ENCODE assay signal across 1 cellular context in genomic region chr7:41705109-41705871, GRCh38.
TF ChIP-seq lines count a peak whose summit lies in the region.

No MANE protein-coding gene starts in this region.

TF ChIP-seq in H1, 55 proteins besides CTCF, POLR2A, EP300 and RAD21:
- TF ChIP-seq KDM1A (IDR thresholded peaks at IDR 0.05; ENCODE audit: borderline replicate concordance, low read length) (no peak), SAP30 (IDR thresholded peaks at IDR 0.05; ENCODE audit: insufficient read depth, insufficient replicate concordance, low read length) (no peak), ASH2L (IDR thresholded peaks at IDR 0.05; ENCODE audit: low read length) (peak; percentile 67), TEAD4 (IDR thresholded peaks at IDR 0.05; ENCODE audit: low read depth, low read length) (peak; percentile 43; the same call in 1 of the 2 replicates), CREB1 (IDR thresholded peaks at IDR 0.05) (no peak), BRCA1 (IDR thresholded peaks at IDR 0.05; ENCODE audit: low read depth, low read length) (no peak), YY1 (IDR thresholded peaks at IDR 0.05; ENCODE audit: low read depth, low read length) (peak; percentile 65), SIRT6 (IDR thresholded peaks at IDR 0.05; ENCODE audit: low read length) (no peak), MAX (IDR thresholded peaks at IDR 0.05) (peak; percentile 48), CHD1 (IDR thresholded peaks at IDR 0.05; ENCODE audit: low read depth, low read length) (no peak), HDAC6 (IDR thresholded peaks at IDR 0.05; ENCODE audit: low read depth, low read length) (no peak), SIN3A (conservative IDR thresholded peaks at IDR 0.05 in 1 of 2, IDR thresholded peaks at IDR 0.05 in 1 of 2; ENCODE audit: low read depth in 1 of 2, low read length in 2 of 2) (0 out of 4 replicates have a peak, but pooled peaks have one; percentile 21 to 38), TAF7 (optimal IDR thresholded peaks at IDR 0.05; ENCODE audit: borderline replicate concordance, low read depth, low read length) (peak; percentile 76), RFX5 (IDR thresholded peaks at IDR 0.05; ENCODE audit: borderline replicate concordance, low read depth, low read length) (no peak), BCL11A (IDR thresholded peaks at IDR 0.05; ENCODE audit: low read depth in 2 of 2, low read length in 2 of 2) (no peak), CTBP2 (IDR thresholded peaks at IDR 0.05; ENCODE audit: borderline replicate concordance, insufficient read depth, insufficient read length, low read length) (peak; percentile 56), GABPA (IDR thresholded peaks at IDR 0.05; ENCODE audit: borderline replicate concordance, insufficient read depth, low read length) (0 out of 2 replicates have a peak, but pooled peaks have one; percentile 15), FOSL1 (IDR thresholded peaks at IDR 0.05; ENCODE audit: insufficient read depth, low read depth, low read length) (no peak), KDM4A (IDR thresholded peaks at IDR 0.05; ENCODE audit: low read depth, low read length, severe bottlenecking) (peak; percentile 56), JUN (IDR thresholded peaks at IDR 0.05; ENCODE audit: low read depth, low read length) (no peak), SUZ12 (IDR thresholded peaks at IDR 0.05; ENCODE audit: low read length) (peak; percentile 19; the same call in 1 of the 2 replicates)
- TF ChIP-seq, protein P1, sequence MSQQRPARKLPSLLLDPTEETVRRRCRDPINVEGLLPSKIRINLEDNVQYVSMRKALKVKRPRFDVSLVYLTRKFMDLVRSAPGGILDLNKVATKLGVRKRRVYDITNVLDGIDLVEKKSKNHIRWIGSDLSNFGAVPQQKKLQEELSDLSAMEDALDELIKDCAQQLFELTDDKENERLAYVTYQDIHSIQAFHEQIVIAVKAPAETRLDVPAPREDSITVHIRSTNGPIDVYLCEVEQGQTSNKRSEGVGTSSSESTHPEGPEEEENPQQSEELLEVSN (IDR thresholded peaks at IDR 0.05) = peak; percentile 50
